ENCODE assay signal across 19 cellular contexts in the genomic region with DNA sequence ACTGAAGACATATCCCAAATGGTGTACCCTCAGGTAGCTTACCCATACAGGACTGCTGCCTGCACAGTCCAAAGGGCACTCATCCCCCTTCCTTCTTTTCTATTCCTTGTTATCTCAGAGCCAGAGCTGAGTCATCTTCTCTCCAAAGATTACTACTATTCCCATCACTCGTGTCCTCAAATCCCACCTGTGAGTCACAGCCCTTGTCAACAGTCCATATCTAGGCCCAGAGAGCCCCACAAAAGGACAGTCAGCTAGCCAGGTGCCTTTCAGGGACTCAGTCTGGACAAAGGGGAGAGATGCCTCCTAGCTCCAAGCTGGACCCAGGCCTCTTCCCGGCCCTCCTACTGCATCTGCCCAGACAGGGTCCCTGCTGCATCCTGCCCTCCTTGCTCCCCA. TPM values are rescaled to one million over a fixed set of nuclear protein-coding genes. Genes with fewer than 3 reads are reported as not detected.
DNase-seq lines count a peak whose midpoint lies in the region; ATAC-seq, FAIRE-seq and TF ChIP-seq lines count a peak whose summit lies in the region.
"Had no signal": no experiment of that assay in that cellular context is flagged by ENCODE, and none has a peak within 500 bp of the region (broad histone marks: within the 10 kb centered on the region; RNA-seq: fewer than 3 reads in every experiment).

No MANE protein-coding gene starts in this region.

- peak overlapping the region in 1 of 2 experiments; percentile 8; a peak in 1 of 4 replicates for H3K4me3 ChIP-seq in HCT116 (replicated peaks in 1 of 2; ENCODE audit: low read depth in 1 of 2, low read length in 2 of 2)
- no peak overlapping the region for H3K4me3 ChIP-seq in HepG2 (replicated peaks in 1 of 3; ENCODE audit: insufficient read depth in 1 of 3, low read depth in 2 of 3, low read length in 3 of 3)
- H3K4me3 ChIP-seq: SJSA1 had no signal

- POLR2A ChIA-PET in HCT116 (lab: Charles Lee): interaction anchor here (1.7 to 1.9 kb wide), 2 partner anchors 10 to 29 kb away, joined by 10 read pairs; a partner anchor contains a TSS
- POLR2A ChIA-PET in HepG2 (lab: Yijun Ruan, JAX): interaction anchor here (0.5 to 3.6 kb wide), 10 partner anchors 10 to 379 kb away, joined by 3 to 26 read pairs (median 7); a partner anchor contains a TSS

- H4K20me1 ChIP-seq in HCT116 (ENCODE audit: insufficient read depth) (no peaks in the 10 kb centered on the region), HepG2 (ENCODE audit: insufficient read depth, low read length) (no peaks in the 10 kb centered on the region)

- H3K36me3 ChIP-seq in HCT116 (ENCODE audit: control insufficient read depth in 1 of 2, insufficient read depth in 2 of 2, low read length in 2 of 2) (no peaks in the 10 kb centered on the region; a peak in 1 of 4 replicates), HepG2 (replicated peaks in 1 of 2; ENCODE audit: control insufficient read depth in 1 of 2, insufficient read depth in 2 of 2, low read length in 2 of 2) (peaks cover 0 to 7% of the 10 kb centered on the region in 2 experiments; a peak in 4 of 5 replicates)

- TF ChIP-seq RAD21 in HCT116 (IDR thresholded peaks at IDR 0.05; ENCODE audit: low read depth): no peak
- TF ChIP-seq RAD21 in HepG2 (CRISPR knock-in tag; IDR thresholded peaks at IDR 0.05): no peak

- H2AFZ ChIP-seq in HCT116 (ENCODE audit: low read depth, low read length, poor library complexity, severe bottlenecking): no peak overlapping the region
- no peak overlapping the region for H2AFZ ChIP-seq in HepG2 (ENCODE audit: low read length)

- H3K27me3 Mint-ChIP-seq in activated naive CD8-positive, alpha-beta T cell: no peaks in the 10 kb centered on the region
- H3K27me3 Mint-ChIP-seq: brain had no signal

- peaks cover 59% of the 10 kb centered on the region for H3K4me1 Mint-ChIP-seq in activated naive CD8-positive, alpha-beta T cell (ENCODE audit: low read depth)

- FAIRE-seq in HepG2 (lab: Jason Lieb, UNC): no peak

- H3K36me3 Mint-ChIP-seq in activated naive CD8-positive, alpha-beta T cell: peaks cover 5% of the 10 kb centered on the region
- H3K36me3 Mint-ChIP-seq: WTC11 had no signal

- no peaks in the 10 kb centered on the region for H3K9me2 ChIP-seq in HCT116 (ENCODE audit: insufficient read depth)

- H3K4me3 Mint-ChIP-seq in activated naive CD8-positive, alpha-beta T cell: peak overlapping the region; percentile 17
- H3K4me3 Mint-ChIP-seq: brain, WTC11 had no signal

- no peaks in the 10 kb centered on the region for H3K9me3 ChIP-seq in HCT116 (ENCODE audit: control insufficient read depth in 1 of 2, insufficient read depth in 1 of 2, low read depth in 1 of 2, low read length in 2 of 2)
- no peaks in the 10 kb centered on the region for H3K9me3 ChIP-seq in HepG2 (ENCODE audit: low read length)
- H3K9me3 ChIP-seq: SJSA1 had no signal

- TF ChIP-seq CTCF in HCT116 (IDR thresholded peaks at IDR 0.05 in 2 of 3, conservative IDR thresholded peaks at IDR 0.05 in 1 of 3; ENCODE audit: borderline replicate concordance in 1 of 3, insufficient read depth in 1 of 3, low read depth in 2 of 3, low read length in 2 of 3) (no peak), HepG2 (CRISPR knock-in tag; IDR thresholded peaks at IDR 0.05) (no peak)

- BruUV-seq in HCT116 (replicated peaks; lab: Mats Ljungman, UMichigan): no TSS peak
- no TSS peak for BruUV-seq in HepG2 (replicated peaks; lab: Mats Ljungman, UMichigan)

- intact Hi-C loops in HCT116 (cut with micrococcal nuclease): loop anchor here (10.0 kb wide), 1 partner anchor 541 kb away; no protein-coding TSS in a partner anchor
- intact Hi-C loops in HepG2 (cut with micrococcal nuclease; ENCODE audit: unreplicated experiment): no loop called here

- CTCF ChIA-PET in HCT116 (lab: Charles Lee): no interaction called here
- CTCF ChIA-PET in HepG2 (lab: Yijun Ruan, JAX; ENCODE audit: low intra/inter-chr PET ratio, low total read pairs): no interaction called here

- RAD21 ChIA-PET in HCT116 (lab: Charles Lee; ENCODE audit: low non-redundant PET in 1 of 2, low total read pairs in 2 of 2, uncharacterized antibody in 2 of 2, unreplicated experiment in 2 of 2): no interaction called here

- H3K27ac Mint-ChIP-seq in activated naive CD8-positive, alpha-beta T cell: peak overlapping the region; percentile 76
- H3K27ac Mint-ChIP-seq: WTC11 had no signal

- no peaks in the 10 kb centered on the region for H3K9me3 Mint-ChIP-seq in activated naive CD8-positive, alpha-beta T cell (ENCODE audit: low read depth)
- H3K9me3 Mint-ChIP-seq: brain, WTC11 had no signal

- WGBS in HepG2 (ENCODE audit: low lambda C conversion rate): 50% methylated on average over 2 of the region's 2 CpGs

- H3K4me1 ChIP-seq in HCT116 (ENCODE audit: control insufficient read depth in 1 of 2, insufficient read depth in 2 of 2, low read length in 2 of 2) (peaks cover 7 to 19% of the 10 kb centered on the region in 2 experiments), HepG2 (ENCODE audit: insufficient read depth, low read length) (peaks cover 33% of the 10 kb centered on the region)
- H3K4me1 ChIP-seq: SJSA1 had no signal

- in situ Hi-C loops in HepG2 (cut with HindIII; ENCODE audit: extremely low pct_ligation_motif_present, low pct_unique_long_range_greater_than_20kb): no loop called here

- H3K79me2 ChIP-seq in HCT116 (ENCODE audit: insufficient read depth, low read length) (no peaks in the 10 kb centered on the region), HepG2 (ENCODE audit: insufficient read depth, low read length) (peaks cover 2% of the 10 kb centered on the region)

- DNase-seq in AG08396 (ENCODE audit: low spot score): peak; percentile 22
- no peak for DNase-seq in HCT116 (ENCODE audit: low read depth, low spot score)
- DNase-seq in HepG2 (ENCODE audit: low spot score): peak; percentile 74
- DNase-seq in dedifferentiated amniotic fluid mesenchymal stem cell (ENCODE audit: extremely low spot score): no peak
- DNase-seq in NCI-H69 (lab: John Stamatoyannopoulos, UW): no peak
- no peak for DNase-seq in stimulated activated CD4-positive, alpha-beta T cell treated with anti-CD3 and anti-CD28 coated beads, Interleukin-4, amount 100 ng/mL, for 4 hours
- DNase-seq: GF-D8; head of caudate nucleus; NCI-H1436; NCI-H526; stimulated activated CD4-positive, alpha-beta T cell treated with anti-CD3 and anti-CD28 coated beads, Interleukin-1b, Interleukin-23, amount 100 ng/mL, for 48 hours had no signal

- H3K9ac ChIP-seq in HCT116 (ENCODE audit: low read length) (peak overlapping the region; percentile 9; the same call in 1 of the 2 replicates), HepG2 (ENCODE audit: insufficient read depth, low read depth, low read length) (no peak overlapping the region)

- no peak for TF ChIP-seq POLR2A in HCT116 (IDR thresholded peaks at IDR 0.05; ENCODE audit: borderline replicate concordance, extremely low read depth, insufficient read depth, insufficient read length)
- no peak for TF ChIP-seq POLR2A in HepG2 (IDR thresholded peaks at IDR 0.05; ENCODE audit: insufficient read depth in 1 of 2, low read depth in 2 of 2, low read length in 2 of 2)

- ATAC-seq in HCT116 (peak; percentile 53), HepG2 (peak; percentile 62), GM18868 (IDR thresholded peaks at IDR 0.05; ENCODE audit: unreplicated experiment) (no peak)
- ATAC-seq: WTC11 had no signal

- TF ChIP-seq EP300 in HepG2 (IDR thresholded peaks at IDR 0.05; ENCODE audit: low read depth in 2 of 2, low read length in 2 of 2): peak in 1 of 2 experiments; percentile 51; a peak in 2 of 4 replicates
- TF ChIP-seq EP300 in HepG2 (CRISPR knock-in tag; IDR thresholded peaks at IDR 0.05; ENCODE audit: borderline replicate concordance): 0 out of 2 replicates have a peak, but pooled peaks have one; percentile 58

- H3K4me2 ChIP-seq in HCT116 (ENCODE audit: low read length): peak overlapping the region; percentile 58
- H3K4me2 ChIP-seq in HepG2 (ENCODE audit: low read depth, low read length): no peak overlapping the region

- H3K27ac ChIP-seq in HCT116 (ENCODE audit: low read depth, low read length): peak overlapping the region; percentile 2; the same call in 1 of the 2 replicates
- H3K27ac ChIP-seq in HepG2 (ENCODE audit: extremely low read length, insufficient read depth, low read length): no peak overlapping the region
- H3K27ac ChIP-seq: SJSA1 had no signal

- H3K27me3 ChIP-seq in HCT116 (ENCODE audit: insufficient read depth, low read length) (no peaks in the 10 kb centered on the region), HepG2 (ENCODE audit: control insufficient read depth in 1 of 2, insufficient read depth in 2 of 2, low read length in 2 of 2) (no peaks in the 10 kb centered on the region)
- H3K27me3 ChIP-seq: SJSA1 had no signal

RNA-seq across cellular contexts. Expression of a gene that starts 11.0 kb away (rescaled TPM):
- total RNA-seq in HCT116 (2021; ENCODE audit: unreplicated experiment) (9.7 TPM), HepG2 (2016; rRNA removed; fragmentation: Illumina TruSeq; extraction: Trizol) (6.7 and 6.8 TPM in 2 replicates)
- polyA plus RNA-seq in HCT116 (2012): 6.4 and 8.4 TPM in 2 replicates
- 4.9 and 6.3 TPM in 2 replicates for total RNA-seq in HepG2 (2016; cell fraction: cytosol; rRNA removed; fragmentation: Illumina TruSeq; extraction: Trizol; ENCODE audit: low read depth)
- 5.8 and 6.5 TPM in 2 replicates for total RNA-seq in HepG2 (2016; cell fraction: insoluble cytoplasmic fraction; rRNA removed; fragmentation: Illumina TruSeq; extraction: Trizol)
- 11.7 and 11.9 TPM in 2 replicates for total RNA-seq in HepG2 (2016; cell fraction: membrane; rRNA removed; fragmentation: Illumina TruSeq; extraction: Trizol)
- 8.4 and 9.2 TPM in 2 replicates for total RNA-seq in HepG2 (2016; cell fraction: nucleus; rRNA removed; fragmentation: Illumina TruSeq; extraction: Trizol)
- polyA plus RNA-seq in HepG2 (2011; rRNA removed): 7.6 and 8.3 TPM in 2 replicates
- 6.1 and 7.9 TPM in 2 replicates for polyA plus RNA-seq in HepG2 (2011; cell fraction: cytosol; rRNA removed)
- 8.2 and 9.3 TPM in 2 replicates for polyA plus RNA-seq in HepG2 (2011; cell fraction: nucleus; rRNA removed)
- 9.2 and 9.4 TPM in 2 replicates for polyA plus RNA-seq in HepG2 (2012)
- polyA plus RNA-seq in HepG2 (2016; cell fraction: cytosol; fragmentation: Illumina TruSeq; extraction: Trizol; ENCODE audit: low read depth): 6.6 and 8.4 TPM in 2 replicates
- 10.0 and 11.7 TPM in 2 replicates for polyA plus RNA-seq in HepG2 (2016; cell fraction: insoluble cytoplasmic fraction; fragmentation: Illumina TruSeq; extraction: Trizol; ENCODE audit: low read depth)
- 13.5 and 13.8 TPM in 2 replicates for polyA plus RNA-seq in HepG2 (2016; cell fraction: membrane; fragmentation: Illumina TruSeq; extraction: Trizol; ENCODE audit: low read depth)
- 11.6 and 13.2 TPM in 2 replicates for polyA plus RNA-seq in HepG2 (2016; cell fraction: nucleus; fragmentation: Illumina TruSeq; extraction: Trizol; ENCODE audit: insufficient read depth, low read depth)
- 9.3 and 10.7 TPM in 2 replicates for polyA minus RNA-seq in HepG2 (2011; rRNA and poly(A)+ RNA removed; ENCODE audit: low replicate concordance)
- polyA minus RNA-seq in HepG2 (2011; cell fraction: cytosol; rRNA and poly(A)+ RNA removed): 6.5 and 6.6 TPM in 2 replicates
- polyA minus RNA-seq in HepG2 (2011; cell fraction: nucleus; rRNA and poly(A)+ RNA removed): 4.8 and 8.6 TPM in 2 replicates

RNA-seq across cellular contexts. Expression of a gene that starts 20.1 kb away (rescaled TPM):
- total RNA-seq in HCT116 (2021; ENCODE audit: unreplicated experiment) (not detected), HepG2 (2016; rRNA removed; fragmentation: Illumina TruSeq; extraction: Trizol) (292 and 3,645 TPM in 2 replicates)
- polyA plus RNA-seq in HCT116 (2012): not detected in 2 replicates
- total RNA-seq in HepG2 (2016; cell fraction: cytosol; rRNA removed; fragmentation: Illumina TruSeq; extraction: Trizol; ENCODE audit: low read depth): 5,468 and 5,947 TPM in 2 replicates
- total RNA-seq in HepG2 (2016; cell fraction: insoluble cytoplasmic fraction; rRNA removed; fragmentation: Illumina TruSeq; extraction: Trizol): 514 and 3,325 TPM in 2 replicates
- total RNA-seq in HepG2 (2016; cell fraction: membrane; rRNA removed; fragmentation: Illumina TruSeq; extraction: Trizol): 1,210 and 1,231 TPM in 2 replicates
- 14,015 and 18,308 TPM in 2 replicates for total RNA-seq in HepG2 (2016; cell fraction: nucleus; rRNA removed; fragmentation: Illumina TruSeq; extraction: Trizol)
- not detected in 2 replicates for polyA plus RNA-seq in HepG2 (2011; rRNA removed)
- not detected in 2 replicates for polyA plus RNA-seq in HepG2 (2011; cell fraction: cytosol; rRNA removed)
- polyA plus RNA-seq in HepG2 (2011; cell fraction: nucleus; rRNA removed): not detected in 2 replicates
- polyA plus RNA-seq in HepG2 (2012): not detected in 2 replicates
- 55.5 TPM in 1 of 2 replicates, not detected in the other for polyA plus RNA-seq in HepG2 (2016; cell fraction: cytosol; fragmentation: Illumina TruSeq; extraction: Trizol; ENCODE audit: low read depth)
- not detected in 2 replicates for polyA plus RNA-seq in HepG2 (2016; cell fraction: insoluble cytoplasmic fraction; fragmentation: Illumina TruSeq; extraction: Trizol; ENCODE audit: low read depth)
- not detected in 2 replicates for polyA plus RNA-seq in HepG2 (2016; cell fraction: membrane; fragmentation: Illumina TruSeq; extraction: Trizol; ENCODE audit: low read depth)
- not detected in 2 replicates for polyA plus RNA-seq in HepG2 (2016; cell fraction: nucleus; fragmentation: Illumina TruSeq; extraction: Trizol; ENCODE audit: insufficient read depth, low read depth)
- under 0.01 TPM in 2 replicates for polyA minus RNA-seq in HepG2 (2011; rRNA and poly(A)+ RNA removed; ENCODE audit: low replicate concordance)
- polyA minus RNA-seq in HepG2 (2011; cell fraction: cytosol; rRNA and poly(A)+ RNA removed): 527 and 1,161 TPM in 2 replicates
- under 0.01 TPM in 2 replicates for polyA minus RNA-seq in HepG2 (2011; cell fraction: nucleus; rRNA and poly(A)+ RNA removed)
- total RNA-seq: H4, liver, pulmonary artery endothelial cell, SJSA1, WTC11 had no signal
- polyA plus RNA-seq: liver had no signal

RNA-seq across cellular contexts. Expression of a gene that starts 28.8 kb away (rescaled TPM):
- not detected for total RNA-seq in HCT116 (2021; ENCODE audit: unreplicated experiment)
- polyA plus RNA-seq in HCT116 (2012): not detected in 2 replicates
- 417 and 1,646 TPM in 2 replicates for total RNA-seq in HepG2 (2016; rRNA removed; fragmentation: Illumina TruSeq; extraction: Trizol)
- total RNA-seq in HepG2 (2016; cell fraction: cytosol; rRNA removed; fragmentation: Illumina TruSeq; extraction: Trizol; ENCODE audit: low read depth): 2,099 and 2,605 TPM in 2 replicates
- total RNA-seq in HepG2 (2016; cell fraction: insoluble cytoplasmic fraction; rRNA removed; fragmentation: Illumina TruSeq; extraction: Trizol): 240 and 1,608 TPM in 2 replicates
- 403 and 510 TPM in 2 replicates for total RNA-seq in HepG2 (2016; cell fraction: membrane; rRNA removed; fragmentation: Illumina TruSeq; extraction: Trizol)
- 7,864 and 11,549 TPM in 2 replicates for total RNA-seq in HepG2 (2016; cell fraction: nucleus; rRNA removed; fragmentation: Illumina TruSeq; extraction: Trizol)
- polyA plus RNA-seq in HepG2 (2011; rRNA removed): not detected in 2 replicates
- polyA plus RNA-seq in HepG2 (2011; cell fraction: cytosol; rRNA removed): not detected in 2 replicates
- under 0.01 TPM in 2 replicates for polyA plus RNA-seq in HepG2 (2011; cell fraction: nucleus; rRNA removed)
- polyA plus RNA-seq in HepG2 (2012): not detected in 2 replicates
- polyA plus RNA-seq in HepG2 (2016; cell fraction: cytosol; fragmentation: Illumina TruSeq; extraction: Trizol; ENCODE audit: low read depth): 44.4 TPM in 1 of 2 replicates, not detected in the other
- not detected in 2 replicates for polyA plus RNA-seq in HepG2 (2016; cell fraction: insoluble cytoplasmic fraction; fragmentation: Illumina TruSeq; extraction: Trizol; ENCODE audit: low read depth)
- not detected in 2 replicates for polyA plus RNA-seq in HepG2 (2016; cell fraction: membrane; fragmentation: Illumina TruSeq; extraction: Trizol; ENCODE audit: low read depth)
- not detected in 2 replicates for polyA plus RNA-seq in HepG2 (2016; cell fraction: nucleus; fragmentation: Illumina TruSeq; extraction: Trizol; ENCODE audit: insufficient read depth, low read depth)
- under 0.01 TPM in 2 replicates for polyA minus RNA-seq in HepG2 (2011; rRNA and poly(A)+ RNA removed; ENCODE audit: low replicate concordance)
- polyA minus RNA-seq in HepG2 (2011; cell fraction: cytosol; rRNA and poly(A)+ RNA removed): 1,229 and 3,173 TPM in 2 replicates
- under 0.01 TPM in 2 replicates for polyA minus RNA-seq in HepG2 (2011; cell fraction: nucleus; rRNA and poly(A)+ RNA removed)
- total RNA-seq: H4, liver, pulmonary artery endothelial cell, SJSA1, WTC11 had no signal
- polyA plus RNA-seq: liver had no signal

Comparison
In these comparisons a context has a peak if more than half of its experiments do, and no peak if none do; other contexts are left out.
1. DNase-seq: peak in AG08396 (single experiment) and HepG2 (single experiment); none in HCT116 (single experiment), dedifferentiated amniotic fluid mesenchymal stem cell (single experiment), NCI-H69 (single experiment) and stimulated activated CD4-positive, alpha-beta T cell treated with anti-CD3 and anti-CD28 coated beads, Interleukin-4, amount 100 ng/mL, for 4 hours (0 of 2).
2. RNA of a gene that starts 20.1 kb away (total RNA-seq): 292 to 18,308 TPM in HepG2; not detected in HCT116 (single experiment); every median in the first group is over 100 times any median in the second.
3. RNA of a gene that starts 28.8 kb away (total RNA-seq): 240 to 11,549 TPM in HepG2; not detected in HCT116 (single experiment); every median in the first group is over 100 times any median in the second.